Comparison of ENCODE assay signal across 1 cellular context in genomic region chr11:67826023-67826950, GRCh38.
A peak's percentile ranks its signal among the peaks of the same experiment; 100 is the strongest.
TF ChIP-seq lines count a peak whose summit lies in the region.
"Not testable (repeated sequence)": the region's sequence is repeated elsewhere in the genome, so short reads cannot be mapped to it uniquely, and the experiment has no call there.

No MANE protein-coding gene starts in this region.

TF ChIP-seq in K562, 482 proteins besides CTCF, POLR2A, EP300 and RAD21 (continued from another document):
- TF ChIP-seq ZNF639 (CRISPR knock-in tag; conservative IDR thresholded peaks at IDR 0.05 in 1 of 2, IDR thresholded peaks at IDR 0.05 in 1 of 2) (peak in 1 of 2 experiments; percentile 63; a peak in 1 of 4 replicates), STAT5A (IDR thresholded peaks at IDR 0.05; ENCODE audit: borderline replicate concordance, low read length) (peak; percentile 40; the same call in 1 of the 2 replicates), NCOR1 (IDR thresholded peaks at IDR 0.05) (peak; percentile 57; the same call in 1 of the 2 replicates), PML (IDR thresholded peaks at IDR 0.05; ENCODE audit: low read length) (peak; percentile 44; the same call in 1 of the 2 replicates), RCOR1 (IDR thresholded peaks at IDR 0.05; ENCODE audit: borderline replicate concordance in 1 of 2, low read depth in 2 of 2, low read length in 2 of 2) (peak in 1 of 2 experiments; percentile 84; a peak in 2 of 4 replicates), ZNF197 (CRISPR knock-in tag; IDR thresholded peaks at IDR 0.05; ENCODE audit: low read depth) (peak; percentile 41; the same call in 1 of the 2 replicates), DPF2 (IDR thresholded peaks at IDR 0.05) (peak; percentile 65; the same call in 1 of the 2 replicates), SMARCA4 (IDR thresholded peaks at IDR 0.05) (peak; percentile 45; the same call in 1 of the 2 replicates), ZNF589 (CRISPR knock-in tag; IDR thresholded peaks at IDR 0.05; ENCODE audit: low read depth) (0 out of 2 replicates have a peak, but pooled peaks have one; percentile 54), VEZF1 (CRISPR knock-in tag; IDR thresholded peaks at IDR 0.05) (peak; percentile 40), ZNF766 (CRISPR knock-in tag; conservative IDR thresholded peaks at IDR 0.05) (peak; percentile 70), GATA2 (CRISPR knock-in tag; IDR thresholded peaks at IDR 0.05) (peak; percentile 30; the same call in 1 of the 2 replicates), TCF3 (CRISPR knock-in tag; IDR thresholded peaks at IDR 0.05) (peak; percentile 76), NFIC (IDR thresholded peaks at IDR 0.05) (peak; percentile 91), FOSL1 (tag; conservative IDR thresholded peaks at IDR 0.05) (0 out of 2 replicates have a peak, but pooled peaks have one; percentile 22), EP400 (IDR thresholded peaks at IDR 0.05) (peak; percentile 29; the same call in 1 of the 2 replicates), ZNF395 (CRISPR knock-in tag; IDR thresholded peaks at IDR 0.05) (peak; percentile 82), HDAC3 (IDR thresholded peaks at IDR 0.05; ENCODE audit: borderline replicate concordance, partially characterized antibody) (peak; percentile 33), SMAD4 (CRISPR knock-in tag; conservative IDR thresholded peaks at IDR 0.05) (peak; percentile 70), RNF2 (IDR thresholded peaks at IDR 0.05) (0 out of 2 replicates have a peak, but pooled peaks have one; percentile 40), L3MBTL2 (IDR thresholded peaks at IDR 0.05) (peak; percentile 34; the same call in 1 of the 2 replicates), LEF1 (IDR thresholded peaks at IDR 0.05) (peak; percentile 69; the same call in 1 of the 2 replicates), TAL1 (IDR thresholded peaks at IDR 0.05) (peak; percentile 56), TFAP4 (CRISPR knock-in tag; IDR thresholded peaks at IDR 0.05; ENCODE audit: borderline replicate concordance) (peak; percentile 88), TRIM24 (IDR thresholded peaks at IDR 0.05) (peak in 1 of 2 experiments; percentile 49; a peak in 2 of 4 replicates), PKNOX1 (IDR thresholded peaks at IDR 0.05) (peak; percentile 88), HDAC1 (IDR thresholded peaks at IDR 0.05) (0 out of 4 replicates have a peak, but pooled peaks of 1 of the 2 experiments have one; percentile 7), KLF16 (IDR thresholded peaks at IDR 0.05) (peak; percentile 79), MNT (conservative IDR thresholded peaks at IDR 0.05) (0 out of 4 replicates have a peak, but pooled peaks of 1 of the 2 experiments have one; percentile 29), SMARCE1 (IDR thresholded peaks at IDR 0.05) (peak; percentile 52; the same call in 1 of the 2 replicates), ZNF584 (CRISPR knock-in tag; IDR thresholded peaks at IDR 0.05; ENCODE audit: low read depth) (0 out of 2 replicates have a peak, but pooled peaks have one; percentile 39), CBFA2T2 (conservative IDR thresholded peaks at IDR 0.05) (peak; percentile 75), E2F3 (CRISPR knock-in tag; IDR thresholded peaks at IDR 0.05) (peak; percentile 68; the same call in 1 of the 2 replicates), CEBPG (CRISPR knock-in tag; IDR thresholded peaks at IDR 0.05) (peak; percentile 80), CBFA2T3 (IDR thresholded peaks at IDR 0.05) (peak; percentile 75), PBX2 (CRISPR knock-in tag; IDR thresholded peaks at IDR 0.05; ENCODE audit: low read depth) (peak; percentile 20; the same call in 1 of the 2 replicates)
- not testable (repeated sequence) for TF ChIP-seq CEBPG (tag; conservative IDR thresholded peaks at IDR 0.05 in 1 of 2, IDR thresholded peaks at IDR 0.05 in 1 of 2); PBX2 (tag; conservative IDR thresholded peaks at IDR 0.05; ENCODE audit: low read depth)
